ENCODE assay signal across 1 cellular context in genomic region chr11:43579171-43579918, GRCh38.
TF ChIP-seq lines count a peak whose summit lies in the region.

No MANE protein-coding gene starts in this region.

TF ChIP-seq in GM12878, 131 proteins besides CTCF, POLR2A, EP300 and RAD21 (continued from another document):
- TF ChIP-seq ZNF592 (IDR thresholded peaks at IDR 0.05): no peak
- no peak for TF ChIP-seq BCL11A (IDR thresholded peaks at IDR 0.05; ENCODE audit: low read depth, low read length)
- TF ChIP-seq BHLHE40 (IDR thresholded peaks at IDR 0.05; ENCODE audit: borderline replicate concordance in 1 of 2, low read depth in 2 of 2, low read length in 1 of 2): no peak
- no peak for TF ChIP-seq HCFC1 (IDR thresholded peaks at IDR 0.05; ENCODE audit: low read length)
- no peak for TF ChIP-seq BCL3 (IDR thresholded peaks at IDR 0.05; ENCODE audit: borderline replicate concordance, insufficient read depth, low read depth, low read length, poor library complexity, severe bottlenecking)
- peak; percentile 36 for TF ChIP-seq SUZ12 (IDR thresholded peaks at IDR 0.05; ENCODE audit: unreplicated experiment)
